ENCODE assay signal across 10 cellular contexts in genomic region chr7:920351-921070, GRCh38. TPM values are rescaled to one million over a fixed set of nuclear protein-coding genes. Genes with fewer than 3 reads are reported as not detected.
A peak's percentile ranks its signal among the peaks of the same experiment; 100 is the strongest.
DNase-seq lines count a peak whose midpoint lies in the region; TF ChIP-seq lines count a peak whose summit lies in the region.
"Had no signal": no experiment of that assay in that cellular context is flagged by ENCODE, and none has a peak within 500 bp of the region (broad histone marks: within the 10 kb centered on the region; RNA-seq: fewer than 3 reads in every experiment).

No MANE protein-coding gene starts in this region.

- no peak for TF ChIP-seq CTCF in OCI-LY7 (conservative IDR thresholded peaks at IDR 0.05; ENCODE audit: low read length)

- no peak overlapping the region for H2AFZ ChIP-seq in OCI-LY7 (ENCODE audit: low read length)

- H3K9me3 Mint-ChIP-seq in CD4-positive, alpha-beta memory T cell = no peaks in the 10 kb centered on the region
- no peaks in the 10 kb centered on the region for H3K9me3 Mint-ChIP-seq in T-helper 2 cell treated with Interferon-gamma antibody and Interleukin-4, amounts not matched to agents 5 μg/mL and 100 μg/mL, for 36 hours

- no peaks in the 10 kb centered on the region for H3K27me3 Mint-ChIP-seq in CD4-positive, alpha-beta memory T cell
- no peaks in the 10 kb centered on the region for H3K27me3 Mint-ChIP-seq in T-helper 2 cell treated with Interferon-gamma antibody and Interleukin-4, amounts not matched to agents 5 μg/mL and 100 μg/mL, for 36 hours (ENCODE audit: low read depth)

- H3K9me3 ChIP-seq in CD4-positive, alpha-beta memory T cell (ENCODE audit: control insufficient read depth in 1 of 2, low read length in 2 of 2) = no peaks in the 10 kb centered on the region
- H3K9me3 ChIP-seq in duodenal mucosa (ENCODE audit: control insufficient read depth in 1 of 2, low read length in 2 of 2) = no peaks in the 10 kb centered on the region
- no peaks in the 10 kb centered on the region for H3K9me3 ChIP-seq in OCI-LY7 (ENCODE audit: low read length)

- H3K27ac Mint-ChIP-seq in CD4-positive, alpha-beta memory T cell = peak overlapping the region in 6 of 7 donors; percentile 61 to 91 (median 71)
- peak overlapping the region; percentile 69 for H3K27ac Mint-ChIP-seq in T-helper 2 cell treated with Interferon-gamma antibody and Interleukin-4, amounts not matched to agents 5 μg/mL and 100 μg/mL, for 36 hours

- POLR2A ChIA-PET in CD4-positive, alpha-beta memory T cell (lab: Charles Lee; ENCODE audit: partially characterized antibody) = interaction anchor here (3.8 to 4.4 kb wide), 2 partner anchors 11 to 53 kb away, joined by 63 to 78 read pairs; partner anchors contain the start of gene COX19
- POLR2A ChIA-PET in OCI-LY7 (lab: Charles Lee) = no interaction called here

- no peak overlapping the region for H3K27ac ChIP-seq in CD4-positive, alpha-beta memory T cell (ENCODE audit: low read depth, low read length)
- H3K27ac ChIP-seq in duodenal mucosa (ENCODE audit: low read depth, low read length) (peak overlapping the region; percentile 14), OCI-LY7 (ENCODE audit: low read depth, low read length, poor library complexity, severe bottlenecking) (no peak overlapping the region)

- no peaks in the 10 kb centered on the region for H4K20me1 ChIP-seq in OCI-LY7 (ENCODE audit: insufficient read depth, low read length)

- H3K79me2 ChIP-seq in OCI-LY7 (ENCODE audit: insufficient read depth, low read depth, low read length) = no peaks in the 10 kb centered on the region

- H3K4me1 ChIP-seq in CD4-positive, alpha-beta memory T cell (ENCODE audit: insufficient read depth, low read length) = peaks cover 34% of the 10 kb centered on the region
- peaks cover 52 to 57% of the 10 kb centered on the region in 2 donors for H3K4me1 ChIP-seq in duodenal mucosa (ENCODE audit: control insufficient read depth in 1 of 2, insufficient read depth in 2 of 2, low read length in 2 of 2)
- H3K4me1 ChIP-seq in OCI-LY7 (ENCODE audit: insufficient read depth, low read length, poor library complexity, severe bottlenecking) = peaks cover 33% of the 10 kb centered on the region

- no TSS peak for BruUV-seq in OCI-LY7 (replicated peaks; lab: Mats Ljungman, UMichigan)

- H3K4me2 ChIP-seq in OCI-LY7 (ENCODE audit: low read length) = no peak overlapping the region

- peak overlapping the region; percentile 4 to 13 for H3K9ac ChIP-seq in duodenal mucosa (ENCODE audit: low read depth in 1 of 2, low read length in 2 of 2)

- intact Hi-C loops in CD4-positive, alpha-beta memory T cell (cut with micrococcal nuclease) = no loop called here
- intact Hi-C loops in posterior cingulate gyrus (cut with DNase I) = no loop called here
- intact Hi-C loops in OCI-LY7 (cut with micrococcal nuclease; ENCODE audit: unreplicated experiment) = loop anchor here (5.0 kb wide), 1 partner anchor 257 kb away; no protein-coding TSS in a partner anchor

- DNase-seq in CD4-positive, alpha-beta memory T cell = no peak
- no peak for DNase-seq in T-helper 2 cell treated with Interferon-gamma antibody and Interleukin-4, amounts not matched to agents 5 μg/mL and 100 μg/mL, for 36 hours (ENCODE audit: low spot score)
- DNase-seq in posterior cingulate gyrus = peak; percentile 9 to 92 (median 36)
- no peak for DNase-seq in NCI-H1436 (lab: John Stamatoyannopoulos, UW)
- no peak for DNase-seq in NCI-H2196 treated with DMSO at 0.1 percent for 48 hours (lab: John Stamatoyannopoulos, UW; ENCODE audit: unreplicated experiment)
- DNase-seq in HuH-7 (ENCODE audit: low spot score) = no peak
- no peak for DNase-seq in OCI-LY7 (ENCODE audit: low spot score)
- DNase-seq: DMS79 treated with DMSO at 0.1 percent for 48 hours, NCI-H2107 had no signal

- H3K27me3 ChIP-seq in CD4-positive, alpha-beta memory T cell (ENCODE audit: insufficient read depth, low read length) = no peaks in the 10 kb centered on the region
- H3K27me3 ChIP-seq in duodenal mucosa (ENCODE audit: control insufficient read depth in 1 of 2, insufficient read depth in 2 of 2, low read length in 2 of 2) = no peaks in the 10 kb centered on the region

- no peaks in the 10 kb centered on the region for H3K36me3 Mint-ChIP-seq in CD4-positive, alpha-beta memory T cell
- peaks cover 5% of the 10 kb centered on the region for H3K36me3 Mint-ChIP-seq in T-helper 2 cell treated with Interferon-gamma antibody and Interleukin-4, amounts not matched to agents 5 μg/mL and 100 μg/mL, for 36 hours (ENCODE audit: low read depth)

- H3K9me2 ChIP-seq in OCI-LY7 (ENCODE audit: insufficient read depth, low read length) = no peaks in the 10 kb centered on the region

- H3K4me3 Mint-ChIP-seq in CD4-positive, alpha-beta memory T cell = peak overlapping the region in 6 of 8 donors; percentile 39 to 71 (median 54)
- H3K4me3 Mint-ChIP-seq in T-helper 2 cell treated with Interferon-gamma antibody and Interleukin-4, amounts not matched to agents 5 μg/mL and 100 μg/mL, for 36 hours = peak overlapping the region; percentile 59

- peaks cover 11 to 35% (median 17%) of the 10 kb centered on the region in 4 donors for H3K4me1 Mint-ChIP-seq in CD4-positive, alpha-beta memory T cell
- H3K4me1 Mint-ChIP-seq in T-helper 2 cell treated with Interferon-gamma antibody and Interleukin-4, amounts not matched to agents 5 μg/mL and 100 μg/mL, for 36 hours (ENCODE audit: low read depth) = peaks cover 23% of the 10 kb centered on the region

- CTCF ChIA-PET in CD4-positive, alpha-beta memory T cell (lab: Charles Lee; ENCODE audit: partially characterized antibody) = interaction anchor here (3.5 kb wide), 1 partner anchor 11 kb away, joined by 19 read pairs; no protein-coding TSS in a partner anchor
- CTCF ChIA-PET in OCI-LY7 (lab: Charles Lee; ENCODE audit: unreplicated experiment) = no interaction called here

- H3K36me3 ChIP-seq in CD4-positive, alpha-beta memory T cell (ENCODE audit: insufficient read depth, low read length) = no peaks in the 10 kb centered on the region
- peaks cover 0 to 4% of the 10 kb centered on the region in 2 donors for H3K36me3 ChIP-seq in duodenal mucosa (ENCODE audit: control insufficient read depth in 1 of 2, insufficient read depth in 2 of 2, low read length in 2 of 2)
- H3K36me3 ChIP-seq in OCI-LY7 (ENCODE audit: insufficient read depth, low read length) = no peaks in the 10 kb centered on the region

- H3K4me3 ChIP-seq in CD4-positive, alpha-beta memory T cell (ENCODE audit: low read length in 2 of 2) = no peak overlapping the region
- no peak overlapping the region for H3K4me3 ChIP-seq in duodenal mucosa (ENCODE audit: low read depth in 1 of 2, low read length in 2 of 2)
- H3K4me3 ChIP-seq in OCI-LY7 (ENCODE audit: low read depth, low read length, poor library complexity, severe bottlenecking) = no peak overlapping the region

RNA-seq across cellular contexts. Expression of gene ADAP1, which starts 34.0 kb away (rescaled TPM):
- total RNA-seq in CD4-positive, alpha-beta memory T cell = 1 to 10 TPM; 9.7 to 10.0 TPM
- 1 to 10 TPM; 5.1 to 7.9 TPM for polyA plus RNA-seq in CD4-positive, alpha-beta memory T cell
- total RNA-seq in OCI-LY7 (2014; rRNA removed; shearing (Covaris generic)) = 0.41 and 2.4 TPM in 2 replicates
- total RNA-seq in OCI-LY7 (2022) = 7.0 and 7.7 TPM in 2 replicates

RNA-seq across cellular contexts. Expression of gene GET4, which starts 44.2 kb away (rescaled TPM):
- total RNA-seq in CD4-positive, alpha-beta memory T cell = 10 to 100 TPM; 47.4 to 51.6 TPM
- polyA plus RNA-seq in CD4-positive, alpha-beta memory T cell = 10 to 100 TPM; 22.0 to 28.7 TPM
- 46.3 and 54.4 TPM in 2 replicates for total RNA-seq in OCI-LY7 (2014; rRNA removed; shearing (Covaris generic))
- 51.1 and 54.5 TPM in 2 replicates for total RNA-seq in OCI-LY7 (2022)

RNA-seq across cellular contexts. Expression of gene COX19, which starts 54.8 kb away (rescaled TPM):
- 10 to 100 TPM; 46.2 to 50.0 TPM for total RNA-seq in CD4-positive, alpha-beta memory T cell
- polyA plus RNA-seq in CD4-positive, alpha-beta memory T cell = 10 to 100 TPM; 20.5 to 20.8 TPM
- total RNA-seq in OCI-LY7 (2014; rRNA removed; shearing (Covaris generic)) = 20.3 and 23.2 TPM in 2 replicates
- 43.1 and 45.7 TPM in 2 replicates for total RNA-seq in OCI-LY7 (2022)

Comparison
In these comparisons a context has a peak if more than half of its experiments do, and no peak if none do; other contexts are left out.
1. DNase-seq: peak in posterior cingulate gyrus (10 of 10); none in CD4-positive, alpha-beta memory T cell (0 of 5), T-helper 2 cell treated with Interferon-gamma antibody and Interleukin-4, amounts not matched to agents 5 μg/mL and 100 μg/mL, for 36 hours (single experiment), NCI-H1436 (single experiment), NCI-H2196 treated with DMSO at 0.1 percent for 48 hours (single experiment), HuH-7 (single experiment) and OCI-LY7 (single experiment).